Comparison of ENCODE assay signal across 1 cellular context in the genomic region with DNA sequence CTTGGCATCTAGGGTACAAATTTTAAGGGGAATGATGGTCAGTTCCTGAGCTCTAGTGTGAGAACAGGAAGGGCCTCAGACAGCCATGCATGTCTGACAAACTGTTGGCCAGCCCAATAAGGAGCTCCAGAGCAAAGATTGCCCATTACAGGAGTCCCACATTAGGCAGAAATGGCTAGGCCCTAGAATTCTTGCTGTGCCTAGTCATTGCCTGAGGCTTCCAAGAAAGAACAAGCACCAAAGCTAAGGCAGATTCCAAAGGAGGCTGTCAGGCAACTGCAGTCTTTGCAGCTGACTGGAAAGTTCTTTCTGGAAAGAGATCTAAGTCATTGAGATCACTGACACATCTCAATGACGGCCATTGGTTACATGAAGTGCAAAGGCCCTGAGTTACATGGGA.
TF ChIP-seq lines count a peak whose summit lies in the region.

No MANE protein-coding gene starts in this region.

TF ChIP-seq in IMR-90, 13 proteins besides CTCF, POLR2A, EP300 and RAD21 (continued from another document):
- TF ChIP-seq, protein P1, sequence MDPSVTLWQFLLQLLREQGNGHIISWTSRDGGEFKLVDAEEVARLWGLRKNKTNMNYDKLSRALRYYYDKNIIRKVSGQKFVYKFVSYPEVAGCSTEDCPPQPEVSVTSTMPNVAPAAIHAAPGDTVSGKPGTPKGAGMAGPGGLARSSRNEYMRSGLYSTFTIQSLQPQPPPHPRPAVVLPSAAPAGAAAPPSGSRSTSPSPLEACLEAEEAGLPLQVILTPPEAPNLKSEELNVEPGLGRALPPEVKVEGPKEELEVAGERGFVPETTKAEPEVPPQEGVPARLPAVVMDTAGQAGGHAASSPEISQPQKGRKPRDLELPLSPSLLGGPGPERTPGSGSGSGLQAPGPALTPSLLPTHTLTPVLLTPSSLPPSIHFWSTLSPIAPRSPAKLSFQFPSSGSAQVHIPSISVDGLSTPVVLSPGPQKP (IDR thresholded peaks at IDR 0.05; ENCODE audit: borderline replicate concordance, low read depth, low read length) = no peak
- TF ChIP-seq CHD1 (IDR thresholded peaks at IDR 0.05; ENCODE audit: low read depth, low read length) = no peak
- no peak for TF ChIP-seq BHLHE40 (IDR thresholded peaks at IDR 0.05; ENCODE audit: low read depth, low read length)
- TF ChIP-seq RFX5 (IDR thresholded peaks at IDR 0.05; ENCODE audit: low read depth, low read length) = no peak
- no peak for TF ChIP-seq RCOR1 (IDR thresholded peaks at IDR 0.05; ENCODE audit: insufficient replicate concordance, low read length)
- no peak for TF ChIP-seq MAFK (IDR thresholded peaks at IDR 0.05; ENCODE audit: low read depth, low read length)
